10 cellular contexts compared by ENCODE assay signal in the genomic region with DNA sequence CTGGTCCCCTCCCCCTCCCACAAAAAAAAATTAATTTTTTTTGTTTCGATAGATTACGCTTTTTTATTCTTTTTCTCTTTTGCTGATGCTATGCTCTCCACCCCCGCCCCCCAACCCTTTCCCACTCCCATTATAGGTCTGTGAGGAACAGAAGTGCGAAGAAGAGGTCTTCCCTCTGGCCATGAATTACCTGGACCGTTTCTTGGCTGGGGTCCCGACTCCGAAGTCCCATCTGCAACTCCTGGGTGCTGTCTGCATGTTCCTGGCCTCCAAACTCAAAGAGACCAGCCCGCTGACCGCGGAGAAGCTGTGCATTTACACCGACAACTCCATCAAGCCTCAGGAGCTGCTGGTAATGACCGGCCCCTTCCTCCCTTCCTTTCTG. TPM values are rescaled to one million over a fixed set of nuclear protein-coding genes. Genes with fewer than 3 reads are reported as not detected.
DNase-seq lines count a peak whose midpoint lies in the region; ATAC-seq, FAIRE-seq and TF ChIP-seq lines count a peak whose summit lies in the region.
"Had no signal": no experiment of that assay in that cellular context is flagged by ENCODE, and none has a peak within 500 bp of the region (broad histone marks: within the 10 kb centered on the region; RNA-seq: fewer than 3 reads in every experiment).

No MANE protein-coding gene starts in this region.

- H3F3A ChIP-seq in MM.1S (ENCODE audit: insufficient read depth, low read length), result peaks cover 76% of the 10 kb centered on the region

- H3K27me3 ChIP-seq in AG04450 (ENCODE audit: control insufficient read depth, insufficient read depth, low read length) (peaks cover 73% of the 10 kb centered on the region), MM.1S (replicated peaks; ENCODE audit: insufficient read depth, low read length) (no peaks in the 10 kb centered on the region), H1 (replicated peaks in 1 of 4; ENCODE audit: control insufficient read depth in 3 of 4, extremely low read depth in 1 of 4, insufficient read depth in 3 of 4, low read length in 3 of 4) (peaks cover 0 to 14% (median 9%) of the 10 kb centered on the region in 4 experiments; a peak in 5 of 7 replicates)

- H3K23ac ChIP-seq in H1 (ENCODE audit: insufficient read length), result no peak overlapping the region

- H2BK12ac ChIP-seq in H1 (ENCODE audit: low read depth, low read length), result peak overlapping the region; percentile 60; the same call in 1 of the 2 replicates

- no peak overlapping the region for H3K14ac ChIP-seq in H1 (ENCODE audit: insufficient read length)

- H4K20me1 ChIP-seq in MM.1S (ENCODE audit: insufficient read depth, low read length), result peaks cover 50% of the 10 kb centered on the region
- peaks cover 14 to 27% of the 10 kb centered on the region in 2 experiments for H4K20me1 ChIP-seq in H1 (replicated peaks in 1 of 2; ENCODE audit: control insufficient read depth in 1 of 2, insufficient read depth in 2 of 2, low read length in 2 of 2)

- H3K4me3 Mint-ChIP-seq in nephron, result peak overlapping the region; percentile 91 to 98 (median 96)

- H3K4me1 ChIP-seq in MM.1S (ENCODE audit: low read length) (peaks cover 44% of the 10 kb centered on the region), H1 (replicated peaks in 1 of 4; ENCODE audit: control insufficient read depth in 3 of 4, insufficient read depth in 4 of 4, low read length in 3 of 4) (peaks cover 9 to 30% (median 13%) of the 10 kb centered on the region in 4 experiments)

- peaks cover 9% of the 10 kb centered on the region; the same call in 1 of the 2 replicates for H3K79me1 ChIP-seq in H1 (ENCODE audit: low read depth, low read length)

- H3K36me3 Mint-ChIP-seq in nephron (ENCODE audit: low read depth), result peaks cover 44% of the 10 kb centered on the region

- peaks cover 51% of the 10 kb centered on the region for H3K4me1 Mint-ChIP-seq in nephron

- no peak for DNase-seq in AG04450 (ENCODE audit: low read depth, low spot score)
- no peak for DNase-seq in MM.1S
- peak in 1 of 2 experiments; percentile 50 for DNase-seq in H1 (ENCODE audit: low read depth in 1 of 2, low spot score in 2 of 2)
- DNase-seq in substantia nigra (lab: John Stamatoyannopoulos, UW), result no peak
- DNase-seq in GM19240 (ENCODE audit: insufficient read length, low spot score), result no peak
- DNase-seq: DND-41 had no signal

- H3K9me3 Mint-ChIP-seq in nephron, result no peaks in the 10 kb centered on the region

- no peak overlapping the region for H4K5ac ChIP-seq in H1 (ENCODE audit: insufficient read length, low read depth, low read length)

- peak overlapping the region; percentile 63 for H3K4ac ChIP-seq in H1 (replicated peaks; ENCODE audit: insufficient read length, low read depth, low read length)

- H3K27ac ChIP-seq in AG04450 (ENCODE audit: low read depth, low read length), result no peak overlapping the region
- H3K27ac ChIP-seq in MM.1S (ENCODE audit: low read length), result peak overlapping the region; percentile 98
- no peak overlapping the region for H3K27ac ChIP-seq in H1 (ENCODE audit: low read depth, low read length)
- no peak overlapping the region for H3K27ac ChIP-seq in substantia nigra (ENCODE audit: low read depth, low read length, poor library complexity, severe bottlenecking)
- H3K27ac ChIP-seq: SJSA1 had no signal

- H2BK120ac ChIP-seq in H1 (replicated peaks; ENCODE audit: low read depth, low read length), result no peak overlapping the region

- H3K9me2 ChIP-seq in MM.1S (replicated peaks; ENCODE audit: insufficient read depth, low read length), result no peaks in the 10 kb centered on the region

- WGBS in H1 (ENCODE audit: extremely low coverage in 1 of 2, insufficient coverage in 1 of 2, insufficient read length in 1 of 2, insufficient replicate concordance in 2 of 2, low coverage in 1 of 2, low lambda C conversion rate in 2 of 2, missing lambda C conversion rate in 1 of 2), 2 experiments, result 11% methylated on average over 12 of the region's 12 CpGs; no CpG with 5 or more reads in 1 of the 2 experiments

- H3K27ac Mint-ChIP-seq in nephron, result peak overlapping the region; percentile 80 to 99 (median 97)

- peaks cover 4% of the 10 kb centered on the region for H3K27me3 Mint-ChIP-seq in nephron (ENCODE audit: low read depth)

- H3K4me3 ChIP-seq in AG04450 (ENCODE audit: low read depth, low read length), result peak overlapping the region; percentile 35
- H3K4me3 ChIP-seq in MM.1S (ENCODE audit: low read length), result peak overlapping the region; percentile 91
- peak overlapping the region; percentile 90 to 97 (median 96) for H3K4me3 ChIP-seq in H1 (ENCODE audit: extremely low read depth in 1 of 4, insufficient read depth in 2 of 4, low read depth in 3 of 4, low read length in 4 of 4)
- H3K4me3 ChIP-seq: SJSA1 had no signal

- POLR2A ChIA-PET in AG04450 (lab: Yijun Ruan, JAX) (interaction anchor here (0.7 kb wide), 1 partner anchor 583 kb away, joined by 15 read pairs; no protein-coding TSS in a partner anchor), H1 (lab: Charles Lee; ENCODE audit: partially characterized antibody) (interaction anchor here (0.6 to 29.3 kb wide), 31 partner anchors 8 to 443 kb away, joined by 3 to 531 read pairs (median 5); no protein-coding TSS in a partner anchor)

- no peak overlapping the region for H2AK5ac ChIP-seq in H1 (ENCODE audit: low read depth, low read length)

- no peak for TF ChIP-seq EP300 in H1 (IDR thresholded peaks at IDR 0.05; ENCODE audit: borderline replicate concordance in 1 of 2, low read depth in 2 of 2, low read length in 2 of 2)

- FAIRE-seq in H1 (lab: Jason Lieb, UNC), result no peak

- H3K79me2 ChIP-seq in MM.1S (ENCODE audit: low read length) (peaks cover 81% of the 10 kb centered on the region), H1 (ENCODE audit: control insufficient read depth in 1 of 2, insufficient read depth in 2 of 2, low read length in 2 of 2) (peaks cover 7 to 70% of the 10 kb centered on the region in 2 experiments; a peak in 3 of 4 replicates)

- H3K23me2 ChIP-seq in H1 (ENCODE audit: low read depth, low read length), result peaks cover 23% of the 10 kb centered on the region; the same call in 1 of the 2 replicates

- peak overlapping the region; percentile 70 for H3K4me2 ChIP-seq in MM.1S (ENCODE audit: low read depth, low read length)
- peak overlapping the region; percentile 93 to 99 for H3K4me2 ChIP-seq in H1 (ENCODE audit: insufficient read depth in 1 of 2, low read depth in 2 of 2, low read length in 2 of 2)

- H2BK15ac ChIP-seq in H1 (ENCODE audit: low read length), result no peak overlapping the region

- peak overlapping the region; percentile 48; the same call in 1 of the 2 replicates for H2BK20ac ChIP-seq in H1 (ENCODE audit: low read length)

- TF ChIP-seq POLR2A in H1 (IDR thresholded peaks at IDR 0.05; ENCODE audit: control extremely low read depth in 1 of 2, low read depth in 2 of 2, low read length in 2 of 2), result no peak

- TF ChIP-seq CTCF in AG04450 (IDR thresholded peaks at IDR 0.05; ENCODE audit: low read depth, low read length) (no peak), MM.1S (IDR thresholded peaks at IDR 0.05; ENCODE audit: low read length) (no peak), H1 (IDR thresholded peaks at IDR 0.05; ENCODE audit: control extremely low read depth in 1 of 3, insufficient read depth in 1 of 3, low read depth in 1 of 3, low read length in 3 of 3) (no peak), nephron (IDR thresholded peaks at IDR 0.05; ENCODE audit: unreplicated experiment in 3 of 3) (no peak)

- CTCF ChIA-PET in AG04450 (lab: Charles Lee), result interaction anchor here (0.6 to 5.6 kb wide), 29 partner anchors 10 to 976 kb away, joined by 3 to 165 read pairs (median 8); no protein-coding TSS in a partner anchor
- CTCF ChIA-PET in H1 (lab: Charles Lee; ENCODE audit: partially characterized antibody), result interaction anchor here (0.6 to 6.7 kb wide), 41 partner anchors 10 to 731 kb away, joined by 3 to 52 read pairs (median 6); no protein-coding TSS in a partner anchor

- peaks cover 41% of the 10 kb centered on the region for H3K36me3 ChIP-seq in MM.1S (replicated peaks; ENCODE audit: insufficient read depth, low read length)
- H3K36me3 ChIP-seq in H1 (ENCODE audit: control insufficient read depth in 2 of 4, insufficient read depth in 4 of 4, low read length in 3 of 4), result peaks cover 26 to 48% (median 40%) of the 10 kb centered on the region in 4 experiments
- H3K36me3 ChIP-seq: SJSA1 had no signal

- H3K9me3 ChIP-seq in AG04450 (ENCODE audit: control insufficient read depth, insufficient read depth, low read length) (peaks cover 11% of the 10 kb centered on the region; the same call in 1 of the 2 replicates), MM.1S (replicated peaks; ENCODE audit: insufficient read depth, low read length) (no peaks in the 10 kb centered on the region), H1 (ENCODE audit: insufficient read depth in 2 of 2, low read depth in 1 of 2, low read length in 1 of 2) (no peaks in the 10 kb centered on the region)
- H3K9me3 ChIP-seq: SJSA1 had no signal

- H4K8ac ChIP-seq in H1 (ENCODE audit: extremely low read depth, insufficient read depth, low read length), result no peak overlapping the region

- H2BK5ac ChIP-seq in H1 (ENCODE audit: low read depth, low read length), result no peak overlapping the region; the same call in 1 of the 2 replicates

- no peak for TF ChIP-seq RAD21 in H1 (IDR thresholded peaks at IDR 0.05 in 1 of 2, conservative IDR thresholded peaks at IDR 0.05 in 1 of 2; ENCODE audit: low read depth in 2 of 2, low read length in 2 of 2)

- H2AFZ ChIP-seq in MM.1S (ENCODE audit: low read length) (no peak overlapping the region), H1 (ENCODE audit: low read length) (no peak overlapping the region)

- peak overlapping the region; percentile 36; the same call in 1 of the 2 replicates for H3K18ac ChIP-seq in H1 (ENCODE audit: extremely low read depth, low read length)

- H3K9ac ChIP-seq in MM.1S (ENCODE audit: low read length), result peak overlapping the region; percentile 100
- H3K9ac ChIP-seq in H1 (replicated peaks in 1 of 4; ENCODE audit: extremely low read depth in 1 of 4, low read depth in 3 of 4, low read length in 3 of 4), result peak overlapping the region in 2 of 4 experiments; percentile 22 to 42; a peak in 4 of 7 replicates

- ATAC-seq in HG03354 (IDR thresholded peaks at IDR 0.05; ENCODE audit: poor library complexity, severe bottlenecking, unreplicated experiment), result no peak
- no peak for ATAC-seq in HG02642 (IDR thresholded peaks at IDR 0.05; ENCODE audit: poor library complexity, unreplicated experiment)

- no peak overlapping the region for H4K91ac ChIP-seq in H1 (replicated peaks; ENCODE audit: insufficient read length, low read length)

- H3K56ac ChIP-seq in H1 (replicated peaks; ENCODE audit: insufficient read length, low read depth, low read length), result no peak overlapping the region

RNA-seq across cellular contexts. Expression of gene CCND2, which starts 2.3 kb away (rescaled TPM):
- 3.6 and 4.2 TPM in 2 replicates for polyA plus RNA-seq in AG04450 (2011; rRNA removed)
- polyA minus RNA-seq in AG04450 (2011; rRNA and poly(A)+ RNA removed), result 11.6 and 14.9 TPM in 2 replicates
- 217 and 223 TPM in 2 replicates for total RNA-seq in H1 (2021; fragmentation: NEBNext Ultra II Directional; extraction: Animal tissue kit (Norgen Biotek cat#: 25700))
- 35.7 and 41.7 TPM in 2 replicates for polyA plus RNA-seq in H1 (2011; rRNA removed)
- 47.1 TPM for polyA plus RNA-seq in H1 (2011; cell fraction: cytosol; rRNA removed)
- 39.0 TPM for polyA plus RNA-seq in H1 (2011; cell fraction: nucleus; rRNA removed)
- polyA plus RNA-seq in H1 (2012, experiment 1 of 2), result 42.0 to 64.8 TPM (median 44.2 TPM) in 4 replicates
- polyA plus RNA-seq in H1 (2012, experiment 2 of 2), result 17.1 TPM
- polyA plus RNA-seq in H1 (2013, experiment 1 of 2), result 75.1 TPM
- polyA plus RNA-seq in H1 (2013, experiment 2 of 2), result 72.0 TPM
- polyA minus RNA-seq in H1 (2011; rRNA and poly(A)+ RNA removed), result 229 and 269 TPM in 2 replicates
- 132 TPM for polyA minus RNA-seq in H1 (2011; cell fraction: cytosol; rRNA and poly(A)+ RNA removed)
- 91.3 TPM for polyA minus RNA-seq in H1 (2011; cell fraction: nucleus; rRNA and poly(A)+ RNA removed)

RNA-seq across cellular contexts. Expression of gene TIGAR, which starts 45.2 kb away (rescaled TPM):
- 24.5 and 28.8 TPM in 2 replicates for polyA plus RNA-seq in AG04450 (2011; rRNA removed)
- polyA minus RNA-seq in AG04450 (2011; rRNA and poly(A)+ RNA removed), result 8.7 and 14.2 TPM in 2 replicates
- total RNA-seq in H1 (2021; fragmentation: NEBNext Ultra II Directional; extraction: Animal tissue kit (Norgen Biotek cat#: 25700)), result 26.4 and 27.6 TPM in 2 replicates
- polyA plus RNA-seq in H1 (2011; rRNA removed), result 1.8 and 3.8 TPM in 2 replicates
- polyA plus RNA-seq in H1 (2011; cell fraction: cytosol; rRNA removed), result 5.3 TPM
- 2.1 TPM for polyA plus RNA-seq in H1 (2011; cell fraction: nucleus; rRNA removed)
- polyA plus RNA-seq in H1 (2012, experiment 1 of 2), result 11.4 to 17.3 TPM (median 14.4 TPM) in 4 replicates
- 1.1 TPM for polyA plus RNA-seq in H1 (2012, experiment 2 of 2)
- polyA plus RNA-seq in H1 (2013, experiment 1 of 2), result 8.7 TPM
- polyA plus RNA-seq in H1 (2013, experiment 2 of 2), result 9.3 TPM
- polyA minus RNA-seq in H1 (2011; rRNA and poly(A)+ RNA removed), result 2.4 TPM in 2 replicates
- polyA minus RNA-seq in H1 (2011; cell fraction: cytosol; rRNA and poly(A)+ RNA removed), result 2.1 TPM
- 4.9 TPM for polyA minus RNA-seq in H1 (2011; cell fraction: nucleus; rRNA and poly(A)+ RNA removed)

Comparison
In these comparisons a context has a peak if more than half of its experiments do, and no peak if none do; other contexts are left out.
1. H3K4me3 ChIP-seq: peak in every context shown above with its lines; median percentile 96 in H1; 91 in MM.1S; 35 in AG04450.